16 cellular contexts compared by ENCODE assay signal in genomic region chr9:20528253-20528652, GRCh38.
"Had no signal": no experiment of that assay in that cellular context is flagged by ENCODE, and none has a peak within 500 bp of the region (broad histone marks: within the 10 kb centered on the region; RNA-seq: fewer than 3 reads in every experiment).

No MANE protein-coding gene starts in this region.

- H3K9me3 Mint-ChIP-seq: activated CD4-positive, alpha-beta T cell treated with anti-CD3 and anti-CD28 coated beads, Interleukin-2, amount 10 ng/mL, durations not matched to agents 7 days and 5 days; activated naive CD4-positive, alpha-beta T cell treated with anti-CD3 and anti-CD28 coated beads for 36 hours; activated T-helper 2 cell treated with anti-CD3 and anti-CD28 coated beads, Interferon-gamma antibody, Interleukin-2, Interleukin-4, amounts not matched to agents 10 μg/mL and 5 μg/mL and 100 μg/mL, durations not matched to agents 14 hours and 24 hours and 36 hours; mesothelial cell of epicardium; neural progenitor cell; stimulated activated naive CD8-positive, alpha-beta T cell treated with anti-CD3 and anti-CD28 coated beads, Interleukin-15, Interleukin-2, amounts not matched to agents 100 ng/mL and 50 ng/mL, for 24 hours had no signal

- H3K27ac Mint-ChIP-seq: activated naive CD4-positive, alpha-beta T cell treated with anti-CD3 and anti-CD28 coated beads for 36 hours; activated T-helper 2 cell treated with anti-CD3 and anti-CD28 coated beads, Interferon-gamma antibody, Interleukin-2, Interleukin-4, amounts not matched to agents 10 μg/mL and 5 μg/mL and 100 μg/mL, durations not matched to agents 14 hours and 24 hours and 36 hours; mesothelial cell of epicardium; neural progenitor cell; progenitor cell of endocrine pancreas; stimulated activated naive CD8-positive, alpha-beta T cell treated with anti-CD3 and anti-CD28 coated beads, Interleukin-15, Interleukin-2, amounts not matched to agents 100 ng/mL and 50 ng/mL, for 24 hours had no signal

- H3K27me3 ChIP-seq: left lung, neural progenitor cell, suprapubic skin, transverse colon had no signal

- H3K4me3 Mint-ChIP-seq: activated CD4-positive, alpha-beta T cell treated with anti-CD3 and anti-CD28 coated beads, Interleukin-2, amount 10 ng/mL, durations not matched to agents 7 days and 5 days; activated naive CD4-positive, alpha-beta T cell treated with anti-CD3 and anti-CD28 coated beads for 36 hours; mesothelial cell of epicardium; neural progenitor cell; stimulated activated naive CD8-positive, alpha-beta T cell treated with anti-CD3 and anti-CD28 coated beads, Interleukin-15, Interleukin-2, amounts not matched to agents 100 ng/mL and 50 ng/mL, for 24 hours had no signal

- H3K9me3 ChIP-seq: left lung, suprapubic skin, transverse colon had no signal

- H3K9ac ChIP-seq: neural progenitor cell had no signal

- H3K4me2 ChIP-seq: neural progenitor cell had no signal

- DNase-seq: activated CD4-positive, alpha-beta T cell treated with anti-CD3 and anti-CD28 coated beads, Interleukin-2, amount 10 ng/mL, durations not matched to agents 7 days and 5 days; activated CD4-positive, CD25-positive, alpha-beta regulatory T cell; activated naive CD4-positive, alpha-beta T cell treated with anti-CD3 and anti-CD28 coated beads for 36 hours; amniotic stem cell; effector CD4-positive, alpha-beta T cell; left lung; T-helper 9 cell; transverse colon had no signal

- H3K27me3 Mint-ChIP-seq: activated CD4-positive, alpha-beta T cell treated with anti-CD3 and anti-CD28 coated beads, Interleukin-2, amount 10 ng/mL, durations not matched to agents 7 days and 5 days; progenitor cell of endocrine pancreas; stimulated activated naive CD8-positive, alpha-beta T cell treated with anti-CD3 and anti-CD28 coated beads, Interleukin-15, Interleukin-2, amounts not matched to agents 100 ng/mL and 50 ng/mL, for 24 hours had no signal

- H3K36me3 Mint-ChIP-seq: mesothelial cell of epicardium, neural progenitor cell had no signal

- H2AFZ ChIP-seq: neural progenitor cell had no signal

- H3K4me3 ChIP-seq: left lung, neural progenitor cell, SK-N-MC, skin epidermis, suprapubic skin, transverse colon had no signal

- H3K4me1 ChIP-seq: left lung had no signal

- H3K27ac ChIP-seq: left lung, neural progenitor cell, SK-N-MC, skin epidermis, suprapubic skin, transverse colon had no signal

- ATAC-seq: left lung had no signal

- H3K36me3 ChIP-seq: left lung, neural progenitor cell, suprapubic skin, transverse colon had no signal
